In the genomic region with DNA sequence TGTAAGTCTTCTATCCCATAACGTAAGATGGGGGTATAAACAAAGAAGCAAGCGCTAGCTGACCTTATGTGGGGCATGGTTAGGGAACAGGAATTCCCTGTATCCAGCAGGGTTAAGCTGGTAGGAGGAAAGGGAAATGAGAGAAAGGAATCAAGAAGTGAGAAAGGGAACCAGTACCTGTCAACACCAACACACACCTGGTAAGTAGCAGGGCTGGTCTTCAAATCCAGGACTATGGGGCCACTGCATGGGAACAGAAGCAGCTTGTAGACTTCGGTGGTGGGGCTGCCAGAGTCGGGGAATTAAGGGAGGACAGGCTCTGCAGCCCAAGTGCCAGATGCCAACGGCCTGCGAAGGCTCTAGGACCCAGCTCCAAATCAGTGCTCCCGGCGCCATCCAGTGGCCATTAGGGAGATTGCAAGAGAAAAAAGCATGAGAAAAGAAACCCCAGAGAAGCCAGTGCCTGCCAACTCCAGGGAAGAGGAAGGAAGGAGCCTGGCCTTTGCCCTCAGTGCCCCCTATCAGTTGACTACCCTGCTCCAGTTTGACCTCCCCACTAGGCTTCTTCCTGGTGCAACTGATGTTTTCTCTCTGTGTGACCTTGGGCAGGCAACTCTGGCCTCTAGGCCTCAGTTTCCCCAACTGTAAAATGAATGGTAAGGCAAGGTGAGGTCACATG, we compare ENCODE assay signal across 8 cellular contexts. TPM values are rescaled to one million over a fixed set of nuclear protein-coding genes. Genes with fewer than 3 reads are reported as not detected.
DNase-seq lines count a peak whose midpoint lies in the region; ATAC-seq and TF ChIP-seq lines count a peak whose summit lies in the region.

No MANE protein-coding gene starts in this region.

- intact Hi-C loops in CD14-positive monocyte (cut with micrococcal nuclease) = loop anchor here (2.0 to 5.0 kb wide), 2 partner anchors 152 to 154 kb away; no protein-coding TSS in a partner anchor
- intact Hi-C loops in activated CD8-positive, alpha-beta T cell treated with anti-CD3 and anti-CD28 coated beads for 36 hours (cut with micrococcal nuclease) = loop anchor here (5.0 kb wide), 1 partner anchor 154 kb away; no protein-coding TSS in a partner anchor

- no peak overlapping the region for H3K27ac ChIP-seq in effector memory CD4-positive, alpha-beta T cell (ENCODE audit: insufficient read depth, low read length, poor library complexity, severe bottlenecking)
- no peak overlapping the region for H3K27ac ChIP-seq in mesenchymal stem cell (ENCODE audit: low read length, poor library complexity, severe bottlenecking)

- peak; percentile 50 for ATAC-seq in HG03175 (IDR thresholded peaks at IDR 0.05; ENCODE audit: unreplicated experiment)
- peak; percentile 60 for ATAC-seq in activated CD8-positive, alpha-beta T cell treated with anti-CD3 and anti-CD28 coated beads for 36 hours
- ATAC-seq in HG03439 (IDR thresholded peaks at IDR 0.05; ENCODE audit: unreplicated experiment) = no peak

- no peak overlapping the region for H3K4me2 ChIP-seq in mesenchymal stem cell (ENCODE audit: low read length, poor library complexity, severe bottlenecking)

- no peak overlapping the region for H2BK12ac ChIP-seq in mesenchymal stem cell (ENCODE audit: low read length in 2 of 2)

- peaks cover 13% of the 10 kb centered on the region for H3K27me3 ChIP-seq in effector memory CD4-positive, alpha-beta T cell (replicated peaks; ENCODE audit: control insufficient read depth, insufficient read depth, low read length, poor library complexity, severe bottlenecking)
- H3K27me3 ChIP-seq in mesenchymal stem cell (ENCODE audit: control insufficient read depth in 1 of 2, insufficient read depth in 1 of 2, low read length in 2 of 2) = peaks cover 18 to 30% of the 10 kb centered on the region in 2 experiments

- DNase-seq in CD14-positive monocyte (ENCODE audit: low spot score) (peak; percentile 70), NCI-H82 (lab: John Stamatoyannopoulos, UW) (peak; percentile 95), mesenchymal stem cell (peak; percentile 78)
- DNase-seq in activated CD8-positive, alpha-beta T cell treated with anti-CD3 and anti-CD28 coated beads for 36 hours = peak; percentile 87
- peak in 2 of 3 donors; percentile 36 for DNase-seq in effector memory CD4-positive, alpha-beta T cell
- peak; percentile 12 to 37 for DNase-seq in stimulated activated CD8-positive, alpha-beta memory T cell treated with anti-CD3 and anti-CD28 coated beads, Interleukin-2, amount 100 ng/mL, for 1 hour (ENCODE audit: low read depth in 2 of 2)

- no peak overlapping the region for H2BK15ac ChIP-seq in mesenchymal stem cell (ENCODE audit: low read depth, poor library complexity, severe bottlenecking)

- H3K4me3 ChIP-seq in effector memory CD4-positive, alpha-beta T cell (ENCODE audit: insufficient read depth, low read depth, low read length, poor library complexity, severe bottlenecking) = no peak overlapping the region
- no peak overlapping the region for H3K4me3 ChIP-seq in mesenchymal stem cell (ENCODE audit: insufficient read depth in 1 of 2, low read depth in 1 of 2, low read length in 2 of 2)

- H3K27ac Mint-ChIP-seq in CD14-positive monocyte = no peak overlapping the region
- no peak overlapping the region for H3K27ac Mint-ChIP-seq in activated CD8-positive, alpha-beta T cell treated with anti-CD3 and anti-CD28 coated beads for 36 hours

- H2BK120ac ChIP-seq in mesenchymal stem cell (ENCODE audit: low read depth, low read length) = no peak overlapping the region

- H2BK5ac ChIP-seq in mesenchymal stem cell (ENCODE audit: low read depth, low read length, poor library complexity, severe bottlenecking) = no peak overlapping the region

- TF ChIP-seq CTCF in CD14-positive monocyte (IDR thresholded peaks at IDR 0.05) = peak; percentile 93
- TF ChIP-seq CTCF in activated CD8-positive, alpha-beta T cell treated with anti-CD3 and anti-CD28 coated beads for 36 hours (IDR thresholded peaks at IDR 0.05) = peak; percentile 88

- WGBS in mesenchymal stem cell = 20% methylated on average over 8 of the region's 8 CpGs

- H3K4ac ChIP-seq in mesenchymal stem cell (ENCODE audit: low read depth in 1 of 2, low read length in 2 of 2) = no peak overlapping the region

- CTCF ChIA-PET in activated CD8-positive, alpha-beta T cell treated with anti-CD3 and anti-CD28 coated beads for 36 hours (lab: Charles Lee) = interaction anchor here (0.6 to 6.8 kb wide), 45 partner anchors 8 to 480 kb away, joined by 3 to 109 read pairs (median 4); partner anchors contain the start of genes RBPJL, SEMG1 and SLPI

- no peaks in the 10 kb centered on the region for H3K79me1 ChIP-seq in mesenchymal stem cell (replicated peaks; ENCODE audit: low read length, poor library complexity, severe bottlenecking)

- no peak overlapping the region for H3K18ac ChIP-seq in mesenchymal stem cell (ENCODE audit: low read depth in 1 of 2, low read length in 2 of 2)

- H3K9me3 ChIP-seq in effector memory CD4-positive, alpha-beta T cell (ENCODE audit: control insufficient read depth, low read length) = no peaks in the 10 kb centered on the region
- H3K9me3 ChIP-seq in mesenchymal stem cell (ENCODE audit: control insufficient read depth, low read length) = no peaks in the 10 kb centered on the region

- no peak overlapping the region for H4K8ac ChIP-seq in mesenchymal stem cell (ENCODE audit: low read length)

- H3K9ac ChIP-seq in mesenchymal stem cell (ENCODE audit: low read length) = no peak overlapping the region

- peaks cover 25 to 35% (median 31%) of the 10 kb centered on the region in 3 donors for H3K27me3 Mint-ChIP-seq in CD14-positive monocyte (ENCODE audit: low read depth in 3 of 3)
- peaks cover 27% of the 10 kb centered on the region for H3K27me3 Mint-ChIP-seq in activated CD8-positive, alpha-beta T cell treated with anti-CD3 and anti-CD28 coated beads for 36 hours

- peaks cover 0 to 5% (median 3%) of the 10 kb centered on the region in 7 donors for H3K9me3 Mint-ChIP-seq in CD14-positive monocyte
- H3K9me3 Mint-ChIP-seq in activated CD8-positive, alpha-beta T cell treated with anti-CD3 and anti-CD28 coated beads for 36 hours = no peaks in the 10 kb centered on the region

- peaks cover 17% of the 10 kb centered on the region for H3K4me1 Mint-ChIP-seq in CD14-positive monocyte
- H3K4me1 Mint-ChIP-seq in activated CD8-positive, alpha-beta T cell treated with anti-CD3 and anti-CD28 coated beads for 36 hours (ENCODE audit: low read depth) = peaks cover 2% of the 10 kb centered on the region

- no peak overlapping the region for H3K23ac ChIP-seq in mesenchymal stem cell (ENCODE audit: low read length in 2 of 2)

- no peaks in the 10 kb centered on the region for H3K36me3 Mint-ChIP-seq in CD14-positive monocyte
- H3K36me3 Mint-ChIP-seq in activated CD8-positive, alpha-beta T cell treated with anti-CD3 and anti-CD28 coated beads for 36 hours (ENCODE audit: low read depth) = no peaks in the 10 kb centered on the region

- no peak overlapping the region for H2AK5ac ChIP-seq in mesenchymal stem cell (ENCODE audit: low read length, severe bottlenecking)

- H4K91ac ChIP-seq in mesenchymal stem cell (ENCODE audit: low read length) = no peak overlapping the region

- H2AFZ ChIP-seq in mesenchymal stem cell (ENCODE audit: low read depth, low read length) = no peak overlapping the region

- no peak overlapping the region for H3K14ac ChIP-seq in mesenchymal stem cell (ENCODE audit: low read length in 2 of 2)

- peaks cover 8% of the 10 kb centered on the region for H3K4me1 ChIP-seq in effector memory CD4-positive, alpha-beta T cell (ENCODE audit: control insufficient read depth, insufficient read depth, low read length, poor library complexity, severe bottlenecking)
- H3K4me1 ChIP-seq in mesenchymal stem cell (ENCODE audit: control insufficient read depth, insufficient read depth, low read depth, low read length) = peaks cover 8% of the 10 kb centered on the region

- no peak overlapping the region for H3K4me3 Mint-ChIP-seq in CD14-positive monocyte
- no peak overlapping the region for H3K4me3 Mint-ChIP-seq in activated CD8-positive, alpha-beta T cell treated with anti-CD3 and anti-CD28 coated beads for 36 hours

- H3K36me3 ChIP-seq in effector memory CD4-positive, alpha-beta T cell (ENCODE audit: control insufficient read depth, insufficient read depth, low read length) = no peaks in the 10 kb centered on the region
- H3K36me3 ChIP-seq in mesenchymal stem cell (ENCODE audit: control insufficient read depth in 1 of 2, insufficient read depth in 2 of 2, low read depth in 1 of 2, low read length in 2 of 2) = no peaks in the 10 kb centered on the region

- POLR2A ChIA-PET in activated CD8-positive, alpha-beta T cell treated with anti-CD3 and anti-CD28 coated beads for 36 hours (lab: Charles Lee) = interaction anchor here (0.6 to 1.1 kb wide), 2 partner anchors 126 to 477 kb away, joined by 3 read pairs; no protein-coding TSS in a partner anchor

RNA-seq across cellular contexts. Expression of gene RBPJL, which starts 15.8 kb away (rescaled TPM):
- polyA plus RNA-seq in CD14-positive monocyte = not detected
- total RNA-seq in activated CD8-positive, alpha-beta T cell treated with anti-CD3 and anti-CD28 coated beads for 36 hours = not detected
- not detected for polyA plus RNA-seq in mesenchymal stem cell (2013, experiment 1 of 2)
- polyA plus RNA-seq in mesenchymal stem cell (2013, experiment 2 of 2) = not detected

RNA-seq across cellular contexts. Expression of gene MATN4, which starts 17.3 kb away (rescaled TPM):
- polyA plus RNA-seq in CD14-positive monocyte = not detected
- 1 to 10 TPM in 1 of 2 experiments, under 1 TPM in 1; 0.74 to 1.2 TPM for total RNA-seq in activated CD8-positive, alpha-beta T cell treated with anti-CD3 and anti-CD28 coated beads for 36 hours
- polyA plus RNA-seq in mesenchymal stem cell (2013, experiment 1 of 2) = 0.03 TPM
- polyA plus RNA-seq in mesenchymal stem cell (2013, experiment 2 of 2) = 0.03 TPM

RNA-seq across cellular contexts. Expression of gene SLPI, which starts 36.5 kb away (rescaled TPM):
- 1 to 10 TPM in 1 of 2 donors, under 1 TPM in 1; 0.71 to 1.2 TPM for polyA plus RNA-seq in CD14-positive monocyte
- total RNA-seq in activated CD8-positive, alpha-beta T cell treated with anti-CD3 and anti-CD28 coated beads for 36 hours = not detected
- polyA plus RNA-seq in mesenchymal stem cell (2013, experiment 1 of 2) = not detected
- polyA plus RNA-seq in mesenchymal stem cell (2013, experiment 2 of 2) = not detected

RNA-seq across cellular contexts. Expression of gene SDC4, which starts 57.4 kb away (rescaled TPM):
- polyA plus RNA-seq in CD14-positive monocyte = 1 to 10 TPM; 1.6 to 1.9 TPM
- 10 to 100 TPM; 21.1 to 22.0 TPM for total RNA-seq in activated CD8-positive, alpha-beta T cell treated with anti-CD3 and anti-CD28 coated beads for 36 hours
- 42.8 TPM for polyA plus RNA-seq in mesenchymal stem cell (2013, experiment 1 of 2)
- polyA plus RNA-seq in mesenchymal stem cell (2013, experiment 2 of 2) = 43.8 TPM

Comparison
In these comparisons a context has a peak if more than half of its experiments do, and no peak if none do; other contexts are left out.
1. DNase-seq: peak in every context shown above with its lines; median percentile 95 in NCI-H82; 87 in activated CD8-positive, alpha-beta T cell treated with anti-CD3 and anti-CD28 coated beads for 36 hours; 78 in mesenchymal stem cell; 70 in CD14-positive monocyte; 36 in effector memory CD4-positive, alpha-beta T cell; 24 in stimulated activated CD8-positive, alpha-beta memory T cell treated with anti-CD3 and anti-CD28 coated beads, Interleukin-2, amount 100 ng/mL, for 1 hour.